In genomic region chr19:51944798-51945552, GRCh38 we compare ENCODE assay signal across 30 cellular contexts. TPM values are rescaled to one million over a fixed set of nuclear protein-coding genes. Genes with fewer than 3 reads are reported as not detected.
DNase-seq lines count a peak whose midpoint lies in the region; ATAC-seq, FAIRE-seq and TF ChIP-seq lines count a peak whose summit lies in the region.
"Had no signal": no experiment of that assay in that cellular context is flagged by ENCODE, and none has a peak within 500 bp of the region (broad histone marks: within the 10 kb centered on the region; RNA-seq: fewer than 3 reads in every experiment).

No MANE protein-coding gene starts in this region.

- no TSS peak for BruUV-seq in GM12878 (replicated peaks; lab: Mats Ljungman, UMichigan)

- WGBS in GM12878 (ENCODE audit: insufficient coverage, insufficient replicate concordance, low lambda C conversion rate, missing lambda C conversion rate) = 91% methylated on average over 7 of the region's 7 CpGs

- H3K27me3 ChIP-seq in GM12878 (replicated peaks in 1 of 2; ENCODE audit: control insufficient read depth in 2 of 2, insufficient read depth in 2 of 2, low read length in 1 of 2) (no peaks in the 10 kb centered on the region), iPS-20b (ENCODE audit: insufficient read depth, low read length) (no peaks in the 10 kb centered on the region), osteoblast (ENCODE audit: insufficient read depth, low read length) (no peaks in the 10 kb centered on the region)
- H3K27me3 ChIP-seq: esophagus muscularis mucosa, hepatocyte, stomach, transverse colon had no signal

- H4K20me1 ChIP-seq in GM12878 (ENCODE audit: control insufficient read depth, insufficient read depth) (no peaks in the 10 kb centered on the region), osteoblast (ENCODE audit: insufficient read depth, low read length) (no peaks in the 10 kb centered on the region)

- intact Hi-C loops in GM12878 (cut with micrococcal nuclease; ENCODE audit: unreplicated experiment) = no loop called here

- H3K27ac ChIP-seq in GM12878 (ENCODE audit: control insufficient read depth, insufficient read depth) (no peak overlapping the region), iPS-20b (ENCODE audit: low read length) (no peak overlapping the region), temporal lobe (ENCODE audit: low read depth, low read length) (peak overlapping the region; percentile 48), osteoblast (ENCODE audit: low read depth, low read length) (no peak overlapping the region)
- H3K27ac ChIP-seq: esophagus muscularis mucosa, hepatocyte, HL-60, left ventricle myocardium inferior, skin epidermis, stomach, transverse colon had no signal

- DNase-seq in GM12891 (ENCODE audit: insufficient read length, low spot score) = no peak
- no peak for DNase-seq in GM12878 (ENCODE audit: low read depth, low spot score)
- no peak for DNase-seq in effector CD8-positive, alpha-beta T cell (lab: John Stamatoyannopoulos, UW)
- no peak for DNase-seq in LoVo (ENCODE audit: low spot score)
- no peak for DNase-seq in osteoblast (ENCODE audit: insufficient read length, low spot score, missing footprints)
- DNase-seq: activated CD4-positive, alpha-beta T cell treated with anti-CD3 and anti-CD28 coated beads, Interleukin-2, amount 10 ng/mL, durations not matched to agents 7 days and 5 days; activated naive CD4-positive, alpha-beta T cell; activated T-cell treated with anti-CD3 and anti-CD28 coated beads, Interleukin-2, amount 50 U/mL, for 24 hours; IMR-90; left ventricle myocardium inferior; NCI-H1092 treated with DMSO at 0.1 percent for 48 hours; NCI-H2029; NCI-H2227 treated with DMSO at 0.1 percent for 48 hours; NCI-H69; SHP77 treated with DMSO at 0.1 percent for 48 hours; stimulated activated CD8-positive, alpha-beta memory T cell treated with anti-CD3 and anti-CD28 coated beads, Interleukin-4, amount 100 ng/mL, for 48 hours; stomach; SW 1271; transverse colon had no signal

- H3K36me3 ChIP-seq in GM12878 (ENCODE audit: control insufficient read depth in 2 of 2, insufficient read depth in 2 of 2, low read length in 1 of 2) (peaks cover 3 to 27% of the 10 kb centered on the region in 2 experiments; a peak in 3 of 4 replicates), iPS-20b (ENCODE audit: insufficient read depth, low read depth, low read length) (peaks cover 71% of the 10 kb centered on the region), osteoblast (ENCODE audit: insufficient read depth, low read length) (peaks cover 52% of the 10 kb centered on the region)

- H3K9me3 ChIP-seq in GM12878 (replicated peaks; ENCODE audit: control insufficient read depth, insufficient read depth, low read length) (peaks cover 44% of the 10 kb centered on the region), iPS-20b (ENCODE audit: insufficient read depth, low read depth, low read length) (peaks cover 98% of the 10 kb centered on the region), osteoblast (ENCODE audit: low read depth, low read length) (peaks cover 42% of the 10 kb centered on the region)

- H2AFZ ChIP-seq in GM12878 (ENCODE audit: control insufficient read depth, low read depth, low read length) (no peak overlapping the region), osteoblast (ENCODE audit: low read length) (no peak overlapping the region)
- H2AFZ ChIP-seq: hepatocyte had no signal

- no peak for ATAC-seq in GM12878
- ATAC-seq: Panc1, WTC11 had no signal

- TF ChIP-seq EP300 in GM12878 (IDR thresholded peaks at IDR 0.05; ENCODE audit: borderline replicate concordance in 1 of 2, control insufficient read depth in 1 of 2, low read depth in 2 of 2, low read length in 2 of 2) = no peak

- TF ChIP-seq CTCF in GM12878 (IDR thresholded peaks at IDR 0.05 in 2 of 3, conservative IDR thresholded peaks at IDR 0.05 in 1 of 3; ENCODE audit: control insufficient read depth in 2 of 3, extremely low read depth in 1 of 3, insufficient read depth in 1 of 3, low read depth in 3 of 3, low read length in 3 of 3) (no peak), osteoblast (IDR thresholded peaks at IDR 0.05; ENCODE audit: extremely low read depth, low read depth, low read length) (no peak)

- H3K4me3 ChIP-seq in GM12878 (no peak overlapping the region), iPS-20b (ENCODE audit: low read length) (peak overlapping the region; percentile 12; the same call in 1 of the 2 replicates), osteoblast (ENCODE audit: insufficient read depth, low read length) (no peak overlapping the region)
- H3K4me3 ChIP-seq: esophagus muscularis mucosa, hepatocyte, left ventricle myocardium inferior, skin epidermis, stomach, transverse colon had no signal

- no peaks in the 10 kb centered on the region for H3K79me2 ChIP-seq in GM12878 (ENCODE audit: control insufficient read depth, insufficient read depth, low read length)
- H3K79me2 ChIP-seq in osteoblast (ENCODE audit: insufficient read depth, low read length) = no peaks in the 10 kb centered on the region
- H3K79me2 ChIP-seq: hepatocyte had no signal

- RAD21 ChIA-PET in GM12878 (lab: Charles Lee; ENCODE audit: unreplicated experiment) = no interaction called here

- in situ Hi-C loops in GM12878 (cut with MboI) = no loop called here

- no peak overlapping the region for H3K4me2 ChIP-seq in GM12878 (ENCODE audit: control insufficient read depth, insufficient read depth)
- no peak overlapping the region for H3K4me2 ChIP-seq in osteoblast (ENCODE audit: insufficient read depth, low read length)
- H3K4me2 ChIP-seq: hepatocyte had no signal

- TF ChIP-seq POLR2A in GM12891 (IDR thresholded peaks at IDR 0.05; ENCODE audit: low read depth, low read length) (no peak), GM12878 (IDR thresholded peaks at IDR 0.05; ENCODE audit: low read depth, low read length) (no peak)

- SMC1A ChIA-PET in GM12878 (lab: Charles Lee; ENCODE audit: uncharacterized antibody, unreplicated experiment) = no interaction called here

- H3K9ac ChIP-seq in GM12878 (ENCODE audit: control insufficient read depth, insufficient read depth, low read length) (no peak overlapping the region), iPS-20b (ENCODE audit: low read depth, low read length) (no peak overlapping the region)

- CTCF ChIA-PET in GM12878 (lab: Yijun Ruan, JAX) = interaction anchor here (1.5 kb wide), 1 partner anchor 165 kb away, joined by 4 read pairs; no protein-coding TSS in a partner anchor

- H3K4me1 ChIP-seq in GM12878 (ENCODE audit: control insufficient read depth, insufficient read depth, low read length) (no peaks in the 10 kb centered on the region), iPS-20b (ENCODE audit: insufficient read depth, low read length) (no peaks in the 10 kb centered on the region), osteoblast (ENCODE audit: insufficient read depth, low read length) (no peaks in the 10 kb centered on the region)
- H3K4me1 ChIP-seq: esophagus muscularis mucosa, left ventricle myocardium inferior, stomach, transverse colon had no signal

- peak; percentile 33 for FAIRE-seq in GM12891 (lab: Jason Lieb, UNC)
- no peak for FAIRE-seq in GM12878 (lab: Jason Lieb, UNC)
- FAIRE-seq: colon, frontal cortex, islet of Langerhans had no signal

- TF ChIP-seq RAD21 in GM12878 (IDR thresholded peaks at IDR 0.05; ENCODE audit: insufficient read depth, low read depth, low read length) = no peak

- POLR2A ChIA-PET in GM12878 (lab: Charles Lee) = no interaction called here

RNA-seq across cellular contexts. Expression of gene ZNF613, which starts 17.7 kb away (rescaled TPM):
- 2.3 TPM for polyA plus RNA-seq in GM12891 (2012; ENCODE audit: low read depth, missing spikeins)
- total RNA-seq in GM12878 (2013; cell fraction: nucleolus; rRNA removed) = 12.4 and 15.0 TPM in 2 replicates
- total RNA-seq in GM12878 (2014; rRNA removed) (4.4 and 4.9 TPM in 2 replicates), GM12878 (2014; rRNA removed; fragmentation: Illumina TruSeq; extraction: Trizol) (6.9 and 7.8 TPM in 2 replicates), GM12878 (2021) (4.7 and 5.4 TPM in 2 replicates), temporal lobe (9.6 TPM), osteoblast (6.5 and 8.0 TPM in 2 replicates)
- polyA plus RNA-seq in GM12878 (2011; ENCODE audit: low read depth) = 2.1 TPM
- polyA plus RNA-seq in GM12878 (2011; rRNA removed) (3.9 and 7.0 TPM in 2 replicates), GM12878 (2014; fragmentation: Illumina TruSeq; extraction: Trizol) (5.3 and 7.1 TPM in 2 replicates), GM12878 (2014; fragmentation: Nextera tagmentation; extraction: Ambion mirVana) (1 to 10 TPM; 3.3 to 5.1 TPM), GM12878 (2014; rRNA removed) (3.2 and 3.3 TPM in 2 replicates), GM12878 (2016; fragmentation: Nextera tagmentation; extraction: Ambion mirVana) (1 to 10 TPM; 5.8 to 7.1 TPM)
- polyA plus RNA-seq in GM12878 (2011; cell fraction: cytosol; rRNA removed) = 2.5 and 4.1 TPM in 2 replicates
- polyA plus RNA-seq in GM12878 (2011; cell fraction: nucleus; rRNA removed) = 2.4 and 3.8 TPM in 2 replicates
- polyA plus RNA-seq in GM12878 (2012) = 2.4 and 2.9 TPM in 2 replicates
- 7.9 and 13.4 TPM in 2 replicates for polyA minus RNA-seq in GM12878 (2011; rRNA and poly(A)+ RNA removed)
- polyA minus RNA-seq in GM12878 (2011; cell fraction: cytosol; rRNA and poly(A)+ RNA removed) = 2.3 and 3.0 TPM in 2 replicates
- polyA minus RNA-seq in GM12878 (2011; cell fraction: nucleus; rRNA and poly(A)+ RNA removed) = 3.9 TPM in 2 replicates

RNA-seq across cellular contexts. Expression of gene ZNF649, which starts 40.2 kb away (rescaled TPM):
- polyA plus RNA-seq in GM12891 (2012; ENCODE audit: low read depth, missing spikeins) = 3.2 TPM
- total RNA-seq in GM12878 (2013; cell fraction: nucleolus; rRNA removed) = 100 and 104 TPM in 2 replicates
- total RNA-seq in GM12878 (2014; rRNA removed) (5.5 and 6.4 TPM in 2 replicates), GM12878 (2014; rRNA removed; fragmentation: Illumina TruSeq; extraction: Trizol) (9.7 TPM in 2 replicates), GM12878 (2021) (7.3 and 8.1 TPM in 2 replicates), temporal lobe (21.6 TPM), osteoblast (5.4 and 7.7 TPM in 2 replicates)
- 3.0 TPM for polyA plus RNA-seq in GM12878 (2011; ENCODE audit: low read depth)
- polyA plus RNA-seq in GM12878 (2011; rRNA removed) (4.8 and 5.2 TPM in 2 replicates), GM12878 (2014; fragmentation: Illumina TruSeq; extraction: Trizol) (5.1 and 5.8 TPM in 2 replicates), GM12878 (2014; fragmentation: Nextera tagmentation; extraction: Ambion mirVana) (under 1 TPM; 0.87 to 0.88 TPM), GM12878 (2014; rRNA removed) (3.4 TPM in 2 replicates), GM12878 (2016; fragmentation: Nextera tagmentation; extraction: Ambion mirVana) (1 to 10 TPM; 4.3 to 4.7 TPM)
- 1.7 and 1.9 TPM in 2 replicates for polyA plus RNA-seq in GM12878 (2011; cell fraction: cytosol; rRNA removed)
- polyA plus RNA-seq in GM12878 (2011; cell fraction: nucleus; rRNA removed) = 6.6 and 7.9 TPM in 2 replicates
- 2.5 and 3.0 TPM in 2 replicates for polyA plus RNA-seq in GM12878 (2012)
- 11.9 and 16.2 TPM in 2 replicates for polyA minus RNA-seq in GM12878 (2011; rRNA and poly(A)+ RNA removed)
- polyA minus RNA-seq in GM12878 (2011; cell fraction: cytosol; rRNA and poly(A)+ RNA removed) = 2.1 and 4.4 TPM in 2 replicates
- 16.8 and 22.4 TPM in 2 replicates for polyA minus RNA-seq in GM12878 (2011; cell fraction: nucleus; rRNA and poly(A)+ RNA removed)

RNA-seq across cellular contexts. Expression of gene ZNF350, which starts 41.7 kb away (rescaled TPM):
- polyA plus RNA-seq in GM12891 (2012; ENCODE audit: low read depth, missing spikeins) = 8.2 TPM
- 25.8 and 30.2 TPM in 2 replicates for total RNA-seq in GM12878 (2013; cell fraction: nucleolus; rRNA removed)
- total RNA-seq in GM12878 (2014; rRNA removed) (6.4 and 6.6 TPM in 2 replicates), GM12878 (2014; rRNA removed; fragmentation: Illumina TruSeq; extraction: Trizol) (11.8 and 12.9 TPM in 2 replicates), GM12878 (2021) (7.6 and 8.7 TPM in 2 replicates), temporal lobe (14.0 TPM), osteoblast (11.5 and 13.8 TPM in 2 replicates)
- 6.8 TPM for polyA plus RNA-seq in GM12878 (2011; ENCODE audit: low read depth)
- polyA plus RNA-seq in GM12878 (2011; rRNA removed) (10.1 and 15.0 TPM in 2 replicates), GM12878 (2014; fragmentation: Illumina TruSeq; extraction: Trizol) (10.6 and 10.7 TPM in 2 replicates), GM12878 (2014; fragmentation: Nextera tagmentation; extraction: Ambion mirVana) (10 to 100 TPM in 1 of 2 experiments, 1 to 10 TPM in 1; 9.8 to 10.9 TPM), GM12878 (2014; rRNA removed) (5.2 and 6.5 TPM in 2 replicates), GM12878 (2016; fragmentation: Nextera tagmentation; extraction: Ambion mirVana) (10 to 100 TPM in 1 of 2 experiments, 1 to 10 TPM in 1; 8.3 to 10.6 TPM)
- polyA plus RNA-seq in GM12878 (2011; cell fraction: cytosol; rRNA removed) = 4.2 and 6.1 TPM in 2 replicates
- polyA plus RNA-seq in GM12878 (2011; cell fraction: nucleus; rRNA removed) = 5.4 and 5.6 TPM in 2 replicates
- polyA plus RNA-seq in GM12878 (2012) = 7.4 and 9.9 TPM in 2 replicates
- 10.0 and 11.9 TPM in 2 replicates for polyA minus RNA-seq in GM12878 (2011; rRNA and poly(A)+ RNA removed)
- polyA minus RNA-seq in GM12878 (2011; cell fraction: cytosol; rRNA and poly(A)+ RNA removed) = 2.0 and 5.4 TPM in 2 replicates
- 5.6 and 8.9 TPM in 2 replicates for polyA minus RNA-seq in GM12878 (2011; cell fraction: nucleus; rRNA and poly(A)+ RNA removed)

RNA-seq across cellular contexts. Expression of gene ZNF577, which starts 57.2 kb away (rescaled TPM):
- 2.0 TPM for polyA plus RNA-seq in GM12891 (2012; ENCODE audit: low read depth, missing spikeins)
- 112 and 128 TPM in 2 replicates for total RNA-seq in GM12878 (2013; cell fraction: nucleolus; rRNA removed)
- total RNA-seq in GM12878 (2014; rRNA removed) (5.6 and 6.0 TPM in 2 replicates), GM12878 (2014; rRNA removed; fragmentation: Illumina TruSeq; extraction: Trizol) (5.9 and 6.7 TPM in 2 replicates), GM12878 (2021) (4.3 and 6.1 TPM in 2 replicates), temporal lobe (24.6 TPM), osteoblast (10.5 and 12.1 TPM in 2 replicates)
- 0.68 TPM for polyA plus RNA-seq in GM12878 (2011; ENCODE audit: low read depth)
- polyA plus RNA-seq in GM12878 (2011; rRNA removed) (5.6 and 8.4 TPM in 2 replicates), GM12878 (2014; fragmentation: Illumina TruSeq; extraction: Trizol) (5.1 and 6.9 TPM in 2 replicates), GM12878 (2014; fragmentation: Nextera tagmentation; extraction: Ambion mirVana) (1 to 10 TPM; 1.0 to 1.4 TPM), GM12878 (2014; rRNA removed) (2.8 and 3.9 TPM in 2 replicates), GM12878 (2016; fragmentation: Nextera tagmentation; extraction: Ambion mirVana) (1 to 10 TPM; 2.9 TPM)
- polyA plus RNA-seq in GM12878 (2011; cell fraction: cytosol; rRNA removed) = 1.9 and 3.1 TPM in 2 replicates
- 14.3 and 15.2 TPM in 2 replicates for polyA plus RNA-seq in GM12878 (2011; cell fraction: nucleus; rRNA removed)
- polyA plus RNA-seq in GM12878 (2012) = 1.4 and 1.8 TPM in 2 replicates
- polyA minus RNA-seq in GM12878 (2011; rRNA and poly(A)+ RNA removed) = 9.2 and 10.6 TPM in 2 replicates
- polyA minus RNA-seq in GM12878 (2011; cell fraction: cytosol; rRNA and poly(A)+ RNA removed) = 0.83 and 1.5 TPM in 2 replicates
- polyA minus RNA-seq in GM12878 (2011; cell fraction: nucleus; rRNA and poly(A)+ RNA removed) = 12.6 and 19.0 TPM in 2 replicates
